In the genomic region with DNA sequence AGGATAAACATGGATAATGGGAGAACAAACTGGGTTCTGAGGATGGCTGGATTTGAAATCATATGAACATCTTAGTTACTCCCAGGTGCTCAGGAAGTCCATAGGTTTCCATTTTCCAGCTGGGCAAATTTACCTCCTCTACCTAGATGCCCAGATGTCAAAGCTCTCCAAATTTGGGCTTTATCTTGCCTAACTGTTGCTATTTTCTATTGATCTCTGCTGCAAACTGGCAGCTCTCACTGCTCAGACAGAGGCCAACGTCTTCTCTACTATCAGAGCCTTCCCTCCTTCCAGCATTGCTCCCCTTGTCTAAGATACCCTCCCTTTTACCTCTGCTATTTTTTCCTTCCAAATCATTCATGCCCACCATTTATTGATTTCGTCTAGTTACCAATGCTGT, we compare ENCODE assay signal across 6 cellular contexts.
"Had no signal": no experiment of that assay in that cellular context is flagged by ENCODE, and none has a peak within 500 bp of the region (broad histone marks: within the 10 kb centered on the region; RNA-seq: fewer than 3 reads in every experiment).

No MANE protein-coding gene starts in this region.

- H3K9ac ChIP-seq: GM23248 had no signal

- H3K4me3 ChIP-seq: GM23248 had no signal

- H3K27ac Mint-ChIP-seq: IgD-negative memory B cell had no signal

- DNase-seq: GM23248, GOT3, H7, HCEC 1CT had no signal

- H3K27me3 Mint-ChIP-seq: IgD-negative memory B cell had no signal

- H2AFZ ChIP-seq: GM23248 had no signal

- H3K4me1 Mint-ChIP-seq: IgD-negative memory B cell had no signal

- H3K27ac ChIP-seq: GM23248 had no signal

- H3K4me3 Mint-ChIP-seq: IgD-negative memory B cell had no signal

- H3K36me3 Mint-ChIP-seq: IgD-negative memory B cell had no signal

- FAIRE-seq: HTR-8/SVneo had no signal
